In the genomic region with DNA sequence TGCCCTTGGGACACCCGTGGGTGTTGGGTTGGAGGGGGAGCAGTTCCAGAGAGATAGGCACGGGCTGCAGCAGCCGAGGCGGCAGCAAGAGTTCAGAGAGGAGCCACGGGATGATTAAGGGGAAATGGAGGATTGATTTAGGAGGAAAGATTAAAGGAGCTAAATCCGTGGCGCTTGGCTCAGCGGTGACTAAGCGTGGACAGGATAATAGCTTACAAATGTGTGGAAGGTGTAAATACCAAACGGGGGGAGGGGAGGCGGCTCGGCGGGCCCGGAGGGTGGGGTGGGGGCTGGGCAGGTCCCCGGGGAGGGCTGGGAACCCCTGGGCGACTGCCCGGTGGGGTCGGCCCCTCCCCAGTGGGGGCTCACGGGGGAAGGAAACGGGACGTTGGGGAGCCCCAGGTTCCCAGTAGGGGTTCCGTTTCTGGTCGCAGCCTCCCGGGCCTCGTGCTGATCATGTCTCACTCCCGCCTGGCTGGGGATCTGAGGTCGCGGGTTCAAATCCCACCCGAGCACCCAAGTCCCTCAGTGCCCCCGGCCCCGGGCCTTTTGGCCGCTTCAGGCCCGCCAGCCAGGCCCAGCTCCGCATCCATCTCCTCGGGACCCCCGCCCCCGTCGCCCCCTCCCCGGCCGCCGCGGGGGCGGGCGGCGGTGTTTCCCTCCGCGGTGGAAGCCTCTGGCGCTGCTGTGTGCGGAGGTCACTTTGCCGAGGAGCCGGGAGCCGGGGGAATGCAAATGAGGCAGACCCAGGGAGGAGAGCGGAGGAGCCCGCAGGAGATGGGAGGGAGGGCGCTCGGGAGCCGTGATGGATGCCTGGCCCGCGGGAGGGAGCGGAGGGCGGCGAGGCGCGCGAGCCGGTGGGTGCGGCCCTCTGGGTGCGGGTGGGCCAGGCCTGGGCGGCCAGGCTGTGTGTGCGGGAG, we compare ENCODE assay signal across 1 cellular context.
TF ChIP-seq lines count a peak whose summit lies in the region.

No MANE protein-coding gene starts in this region.

TF ChIP-seq in H1, 55 proteins besides CTCF, POLR2A, EP300 and RAD21:
- TF ChIP-seq KDM1A (IDR thresholded peaks at IDR 0.05; ENCODE audit: borderline replicate concordance, low read length) (no peak), SIRT6 (IDR thresholded peaks at IDR 0.05; ENCODE audit: low read length) (no peak), CREB1 (IDR thresholded peaks at IDR 0.05) (no peak), YY1 (IDR thresholded peaks at IDR 0.05; ENCODE audit: low read depth, low read length) (no peak), SIX5 (IDR thresholded peaks at IDR 0.05; ENCODE audit: low read depth, low read length) (no peak), POLR2AphosphoS5 (IDR thresholded peaks at IDR 0.05; ENCODE audit: low read depth, low read length) (no peak), SP1 (IDR thresholded peaks at IDR 0.05; ENCODE audit: low read depth, low read length) (no peak), MAFK (IDR thresholded peaks at IDR 0.05; ENCODE audit: low read depth, low read length) (no peak), SIN3A (conservative IDR thresholded peaks at IDR 0.05 in 1 of 2, IDR thresholded peaks at IDR 0.05 in 1 of 2; ENCODE audit: low read depth in 1 of 2, low read length in 2 of 2) (no peak), SRF (IDR thresholded peaks at IDR 0.05; ENCODE audit: low read depth, low read length) (no peak), SP2 (IDR thresholded peaks at IDR 0.05; ENCODE audit: low read length) (no peak), RXRA (IDR thresholded peaks at IDR 0.05; ENCODE audit: insufficient read depth, low read depth, low read length) (no peak), ASH2L (IDR thresholded peaks at IDR 0.05; ENCODE audit: low read length) (peak; percentile 34), TAF7 (optimal IDR thresholded peaks at IDR 0.05; ENCODE audit: borderline replicate concordance, low read depth, low read length) (no peak), CTBP2 (IDR thresholded peaks at IDR 0.05; ENCODE audit: borderline replicate concordance, insufficient read depth, insufficient read length, low read length) (no peak), BACH1 (IDR thresholded peaks at IDR 0.05; ENCODE audit: low read length) (no peak), TCF12 (IDR thresholded peaks at IDR 0.05; ENCODE audit: low read depth, low read length) (no peak), GABPA (IDR thresholded peaks at IDR 0.05; ENCODE audit: borderline replicate concordance, insufficient read depth, low read length) (no peak), HDAC2 (IDR thresholded peaks at IDR 0.05; ENCODE audit: borderline replicate concordance in 1 of 2, low read depth in 2 of 2, low read length in 2 of 2) (no peak), SUZ12 (IDR thresholded peaks at IDR 0.05; ENCODE audit: low read length) (no peak), CEBPB (IDR thresholded peaks at IDR 0.05; ENCODE audit: low read depth, low read length) (no peak), BRCA1 (IDR thresholded peaks at IDR 0.05; ENCODE audit: low read depth, low read length) (no peak), JUN (IDR thresholded peaks at IDR 0.05; ENCODE audit: low read depth, low read length) (no peak), SP4 (IDR thresholded peaks at IDR 0.05; ENCODE audit: low read length) (no peak), POU5F1 (IDR thresholded peaks at IDR 0.05; ENCODE audit: low read depth, low read length) (no peak), EZH2 (IDR thresholded peaks at IDR 0.05; ENCODE audit: low read depth, low read length, severe bottlenecking) (no peak), NANOG (IDR thresholded peaks at IDR 0.05; ENCODE audit: insufficient read depth, low read depth, low read length, poor library complexity, severe bottlenecking) (no peak), KDM4A (IDR thresholded peaks at IDR 0.05; ENCODE audit: low read depth, low read length, severe bottlenecking) (peak; percentile 22), CBX5 (IDR thresholded peaks at IDR 0.05; ENCODE audit: low read depth, low read length) (no peak), KDM5A (IDR thresholded peaks at IDR 0.05; ENCODE audit: low read length) (no peak), HDAC6 (IDR thresholded peaks at IDR 0.05; ENCODE audit: low read depth, low read length) (no peak), TAF1 (IDR thresholded peaks at IDR 0.05; ENCODE audit: low read depth, low read length) (peak; percentile 25; the same call in 1 of the 2 replicates), TEAD4 (IDR thresholded peaks at IDR 0.05; ENCODE audit: low read depth, low read length) (0 out of 2 replicates have a peak, but pooled peaks have one; percentile 11), TBP (IDR thresholded peaks at IDR 0.05; ENCODE audit: low read depth, low read length) (no peak), SAP30 (IDR thresholded peaks at IDR 0.05; ENCODE audit: insufficient read depth, insufficient replicate concordance, low read length) (no peak), FOSL1 (IDR thresholded peaks at IDR 0.05; ENCODE audit: insufficient read depth, low read depth, low read length) (no peak), JUND (IDR thresholded peaks at IDR 0.05; ENCODE audit: low read length) (no peak), GTF2F1 (IDR thresholded peaks at IDR 0.05; ENCODE audit: borderline replicate concordance, low read depth, low read length) (no peak), CHD2 (IDR thresholded peaks at IDR 0.05; ENCODE audit: low read length) (no peak), RNF2 (IDR thresholded peaks at IDR 0.05; ENCODE audit: borderline replicate concordance, low read depth, low read length, missing control alignments, poor library complexity, severe bottlenecking) (no peak), CHD1 (IDR thresholded peaks at IDR 0.05; ENCODE audit: low read depth, low read length) (no peak), RBBP5 (IDR thresholded peaks at IDR 0.05; ENCODE audit: borderline replicate concordance, low read depth, low read length) (0 out of 2 replicates have a peak, but pooled peaks have one; percentile 9), CBX8 (IDR thresholded peaks at IDR 0.05; ENCODE audit: borderline replicate concordance, low read depth, low read length) (no peak), PHF8 (conservative IDR thresholded peaks at IDR 0.05; ENCODE audit: low read depth, low read length) (peak; percentile 24; the same call in 1 of the 2 replicates), EGR1 (IDR thresholded peaks at IDR 0.05; ENCODE audit: borderline replicate concordance, low read depth, low read length) (no peak), ZNF274 (IDR thresholded peaks at IDR 0.05; ENCODE audit: borderline replicate concordance, extremely low read depth, low read length) (no peak), BCL11A (IDR thresholded peaks at IDR 0.05; ENCODE audit: low read depth in 2 of 2, low read length in 2 of 2) (no peak), RFX5 (IDR thresholded peaks at IDR 0.05; ENCODE audit: borderline replicate concordance, low read depth, low read length) (no peak), NRF1 (IDR thresholded peaks at IDR 0.05; ENCODE audit: low read depth, low read length) (no peak)
- TF ChIP-seq, protein P1, sequence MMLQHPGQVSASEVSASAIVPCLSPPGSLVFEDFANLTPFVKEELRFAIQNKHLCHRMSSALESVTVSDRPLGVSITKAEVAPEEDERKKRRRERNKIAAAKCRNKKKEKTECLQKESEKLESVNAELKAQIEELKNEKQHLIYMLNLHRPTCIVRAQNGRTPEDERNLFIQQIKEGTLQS (IDR thresholded peaks at IDR 0.05; ENCODE audit: insufficient read depth, low read depth, low read length), result no peak
- TF ChIP-seq, protein P2, sequence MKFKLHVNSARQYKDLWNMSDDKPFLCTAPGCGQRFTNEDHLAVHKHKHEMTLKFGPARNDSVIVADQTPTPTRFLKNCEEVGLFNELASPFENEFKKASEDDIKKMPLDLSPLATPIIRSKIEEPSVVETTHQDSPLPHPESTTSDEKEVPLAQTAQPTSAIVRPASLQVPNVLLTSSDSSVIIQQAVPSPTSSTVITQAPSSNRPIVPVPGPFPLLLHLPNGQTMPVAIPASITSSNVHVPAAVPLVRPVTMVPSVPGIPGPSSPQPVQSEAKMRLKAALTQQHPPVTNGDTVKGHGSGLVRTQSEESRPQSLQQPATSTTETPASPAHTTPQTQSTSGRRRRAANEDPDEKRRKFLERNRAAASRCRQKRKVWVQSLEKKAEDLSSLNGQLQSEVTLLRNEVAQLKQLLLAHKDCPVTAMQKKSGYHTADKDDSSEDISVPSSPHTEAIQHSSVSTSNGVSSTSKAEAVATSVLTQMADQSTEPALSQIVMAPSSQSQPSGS (IDR thresholded peaks at IDR 0.05; ENCODE audit: low read length), result no peak
- TF ChIP-seq, protein P3, sequence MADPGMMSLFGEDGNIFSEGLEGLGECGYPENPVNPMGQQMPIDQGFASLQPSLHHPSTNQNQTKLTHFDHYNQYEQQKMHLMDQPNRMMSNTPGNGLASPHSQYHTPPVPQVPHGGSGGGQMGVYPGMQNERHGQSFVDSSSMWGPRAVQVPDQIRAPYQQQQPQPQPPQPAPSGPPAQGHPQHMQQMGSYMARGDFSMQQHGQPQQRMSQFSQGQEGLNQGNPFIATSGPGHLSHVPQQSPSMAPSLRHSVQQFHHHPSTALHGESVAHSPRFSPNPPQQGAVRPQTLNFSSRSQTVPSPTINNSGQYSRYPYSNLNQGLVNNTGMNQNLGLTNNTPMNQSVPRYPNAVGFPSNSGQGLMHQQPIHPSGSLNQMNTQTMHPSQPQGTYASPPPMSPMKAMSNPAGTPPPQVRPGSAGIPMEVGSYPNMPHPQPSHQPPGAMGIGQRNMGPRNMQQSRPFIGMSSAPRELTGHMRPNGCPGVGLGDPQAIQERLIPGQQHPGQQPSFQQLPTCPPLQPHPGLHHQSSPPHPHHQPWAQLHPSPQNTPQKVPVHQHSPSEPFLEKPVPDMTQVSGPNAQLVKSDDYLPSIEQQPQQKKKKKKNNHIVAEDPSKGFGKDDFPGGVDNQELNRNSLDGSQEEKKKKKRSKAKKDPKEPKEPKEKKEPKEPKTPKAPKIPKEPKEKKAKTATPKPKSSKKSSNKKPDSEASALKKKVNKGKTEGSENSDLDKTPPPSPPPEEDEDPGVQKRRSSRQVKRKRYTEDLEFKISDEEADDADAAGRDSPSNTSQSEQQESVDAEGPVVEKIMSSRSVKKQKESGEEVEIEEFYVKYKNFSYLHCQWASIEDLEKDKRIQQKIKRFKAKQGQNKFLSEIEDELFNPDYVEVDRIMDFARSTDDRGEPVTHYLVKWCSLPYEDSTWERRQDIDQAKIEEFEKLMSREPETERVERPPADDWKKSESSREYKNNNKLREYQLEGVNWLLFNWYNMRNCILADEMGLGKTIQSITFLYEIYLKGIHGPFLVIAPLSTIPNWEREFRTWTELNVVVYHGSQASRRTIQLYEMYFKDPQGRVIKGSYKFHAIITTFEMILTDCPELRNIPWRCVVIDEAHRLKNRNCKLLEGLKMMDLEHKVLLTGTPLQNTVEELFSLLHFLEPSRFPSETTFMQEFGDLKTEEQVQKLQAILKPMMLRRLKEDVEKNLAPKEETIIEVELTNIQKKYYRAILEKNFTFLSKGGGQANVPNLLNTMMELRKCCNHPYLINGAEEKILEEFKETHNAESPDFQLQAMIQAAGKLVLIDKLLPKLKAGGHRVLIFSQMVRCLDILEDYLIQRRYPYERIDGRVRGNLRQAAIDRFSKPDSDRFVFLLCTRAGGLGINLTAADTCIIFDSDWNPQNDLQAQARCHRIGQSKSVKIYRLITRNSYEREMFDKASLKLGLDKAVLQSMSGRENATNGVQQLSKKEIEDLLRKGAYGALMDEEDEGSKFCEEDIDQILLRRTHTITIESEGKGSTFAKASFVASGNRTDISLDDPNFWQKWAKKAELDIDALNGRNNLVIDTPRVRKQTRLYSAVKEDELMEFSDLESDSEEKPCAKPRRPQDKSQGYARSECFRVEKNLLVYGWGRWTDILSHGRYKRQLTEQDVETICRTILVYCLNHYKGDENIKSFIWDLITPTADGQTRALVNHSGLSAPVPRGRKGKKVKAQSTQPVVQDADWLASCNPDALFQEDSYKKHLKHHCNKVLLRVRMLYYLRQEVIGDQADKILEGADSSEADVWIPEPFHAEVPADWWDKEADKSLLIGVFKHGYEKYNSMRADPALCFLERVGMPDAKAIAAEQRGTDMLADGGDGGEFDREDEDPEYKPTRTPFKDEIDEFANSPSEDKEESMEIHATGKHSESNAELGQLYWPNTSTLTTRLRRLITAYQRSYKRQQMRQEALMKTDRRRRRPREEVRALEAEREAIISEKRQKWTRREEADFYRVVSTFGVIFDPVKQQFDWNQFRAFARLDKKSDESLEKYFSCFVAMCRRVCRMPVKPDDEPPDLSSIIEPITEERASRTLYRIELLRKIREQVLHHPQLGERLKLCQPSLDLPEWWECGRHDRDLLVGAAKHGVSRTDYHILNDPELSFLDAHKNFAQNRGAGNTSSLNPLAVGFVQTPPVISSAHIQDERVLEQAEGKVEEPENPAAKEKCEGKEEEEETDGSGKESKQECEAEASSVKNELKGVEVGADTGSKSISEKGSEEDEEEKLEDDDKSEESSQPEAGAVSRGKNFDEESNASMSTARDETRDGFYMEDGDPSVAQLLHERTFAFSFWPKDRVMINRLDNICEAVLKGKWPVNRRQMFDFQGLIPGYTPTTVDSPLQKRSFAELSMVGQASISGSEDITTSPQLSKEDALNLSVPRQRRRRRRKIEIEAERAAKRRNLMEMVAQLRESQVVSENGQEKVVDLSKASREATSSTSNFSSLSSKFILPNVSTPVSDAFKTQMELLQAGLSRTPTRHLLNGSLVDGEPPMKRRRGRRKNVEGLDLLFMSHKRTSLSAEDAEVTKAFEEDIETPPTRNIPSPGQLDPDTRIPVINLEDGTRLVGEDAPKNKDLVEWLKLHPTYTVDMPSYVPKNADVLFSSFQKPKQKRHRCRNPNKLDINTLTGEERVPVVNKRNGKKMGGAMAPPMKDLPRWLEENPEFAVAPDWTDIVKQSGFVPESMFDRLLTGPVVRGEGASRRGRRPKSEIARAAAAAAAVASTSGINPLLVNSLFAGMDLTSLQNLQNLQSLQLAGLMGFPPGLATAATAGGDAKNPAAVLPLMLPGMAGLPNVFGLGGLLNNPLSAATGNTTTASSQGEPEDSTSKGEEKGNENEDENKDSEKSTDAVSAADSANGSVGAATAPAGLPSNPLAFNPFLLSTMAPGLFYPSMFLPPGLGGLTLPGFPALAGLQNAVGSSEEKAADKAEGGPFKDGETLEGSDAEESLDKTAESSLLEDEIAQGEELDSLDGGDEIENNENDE (IDR thresholded peaks at IDR 0.05; ENCODE audit: insufficient replicate concordance, low read length), result no peak
- TF ChIP-seq, protein P4, sequence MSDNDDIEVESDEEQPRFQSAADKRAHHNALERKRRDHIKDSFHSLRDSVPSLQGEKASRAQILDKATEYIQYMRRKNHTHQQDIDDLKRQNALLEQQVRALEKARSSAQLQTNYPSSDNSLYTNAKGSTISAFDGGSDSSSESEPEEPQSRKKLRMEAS (IDR thresholded peaks at IDR 0.05), result no peak
- TF ChIP-seq, protein P5, sequence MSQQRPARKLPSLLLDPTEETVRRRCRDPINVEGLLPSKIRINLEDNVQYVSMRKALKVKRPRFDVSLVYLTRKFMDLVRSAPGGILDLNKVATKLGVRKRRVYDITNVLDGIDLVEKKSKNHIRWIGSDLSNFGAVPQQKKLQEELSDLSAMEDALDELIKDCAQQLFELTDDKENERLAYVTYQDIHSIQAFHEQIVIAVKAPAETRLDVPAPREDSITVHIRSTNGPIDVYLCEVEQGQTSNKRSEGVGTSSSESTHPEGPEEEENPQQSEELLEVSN (IDR thresholded peaks at IDR 0.05), result peak; percentile 70
- TF ChIP-seq, protein P6, sequence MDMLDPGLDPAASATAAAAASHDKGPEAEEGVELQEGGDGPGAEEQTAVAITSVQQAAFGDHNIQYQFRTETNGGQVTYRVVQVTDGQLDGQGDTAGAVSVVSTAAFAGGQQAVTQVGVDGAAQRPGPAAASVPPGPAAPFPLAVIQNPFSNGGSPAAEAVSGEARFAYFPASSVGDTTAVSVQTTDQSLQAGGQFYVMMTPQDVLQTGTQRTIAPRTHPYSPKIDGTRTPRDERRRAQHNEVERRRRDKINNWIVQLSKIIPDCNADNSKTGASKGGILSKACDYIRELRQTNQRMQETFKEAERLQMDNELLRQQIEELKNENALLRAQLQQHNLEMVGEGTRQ (IDR thresholded peaks at IDR 0.05; ENCODE audit: low read length), result no peak
TF ChIP-seq in H1: peak in this region for 7.
